17 cellular contexts compared by ENCODE assay signal in genomic region chr2:218855305-218856167, GRCh38. TPM values are rescaled to one million over a fixed set of nuclear protein-coding genes. Genes with fewer than 3 reads are reported as not detected.
"Had no signal": no experiment of that assay in that cellular context is flagged by ENCODE, and none has a peak within 500 bp of the region (broad histone marks: within the 10 kb centered on the region; RNA-seq: fewer than 3 reads in every experiment).

No MANE protein-coding gene starts in this region.

- ATAC-seq: left lobe of liver, pancreas had no signal

- H3K4me3 Mint-ChIP-seq: activated CD4-positive, alpha-beta T cell treated with anti-CD3 and anti-CD28 coated beads, Interleukin-2, amount 10 ng/mL, durations not matched to agents 7 days and 5 days; activated naive CD8-positive, alpha-beta T cell; activated T-cell treated with anti-CD3 and anti-CD28 coated beads, Interleukin-2, amount 50 U/mL, for 24 hours had no signal

- H3K27ac Mint-ChIP-seq: activated CD4-positive, alpha-beta T cell treated with anti-CD3 and anti-CD28 coated beads, Interleukin-2, amount 10 ng/mL, durations not matched to agents 7 days and 5 days; activated naive CD8-positive, alpha-beta T cell; activated T-cell treated with anti-CD3 and anti-CD28 coated beads, Interleukin-2, amount 50 U/mL, for 24 hours had no signal

- H3K9me3 ChIP-seq: breast epithelium, esophagus muscularis mucosa, pancreas, tibial artery had no signal

- H3K36me3 ChIP-seq: breast epithelium, esophagus muscularis mucosa, pancreas, tibial artery had no signal

- H3K9me3 Mint-ChIP-seq: activated CD4-positive, alpha-beta T cell treated with anti-CD3 and anti-CD28 coated beads, Interleukin-2, amount 10 ng/mL, durations not matched to agents 7 days and 5 days; activated T-cell treated with anti-CD3 and anti-CD28 coated beads, Interleukin-2, amount 50 U/mL, for 24 hours had no signal

- DNase-seq: activated CD4-positive, alpha-beta T cell treated with anti-CD3 and anti-CD28 coated beads, Interleukin-2, amount 10 ng/mL, durations not matched to agents 7 days and 5 days; activated CD4-positive, CD25-positive, alpha-beta regulatory T cell; activated gamma-delta T cell; activated T-cell treated with anti-CD3 and anti-CD28 coated beads, Interleukin-2, amount 50 U/mL, for 24 hours; small intestine had no signal

- H3K36me3 Mint-ChIP-seq: activated naive CD8-positive, alpha-beta T cell had no signal

- H3K4me3 ChIP-seq: breast epithelium, esophagus muscularis mucosa, pancreas, tibial artery had no signal

- H3K27ac ChIP-seq: esophagus muscularis mucosa, pancreas, tibial artery had no signal

- H3K4me1 ChIP-seq: breast epithelium had no signal

RNA-seq across cellular contexts. Expression of gene WNT6, which starts 4.1 kb away (rescaled TPM):
- total RNA-seq: activated CD4-positive, alpha-beta T cell treated with anti-CD3 and anti-CD28 coated beads, Interleukin-2, amount 10 ng/mL, durations not matched to agents 7 days and 5 days; chondrocyte; dermis microvascular lymphatic vessel endothelial cell; fibroblast of villous mesenchyme; T-helper 1 cell treated with Interleukin-12 subunit alpha and Interleukin-12 subunit beta and Interleukin-4 antibody, amounts not matched to agents 30 ng/mL and 1 ng/mL, for 36 hours had no signal
- polyA plus RNA-seq: aorta, neural cell had no signal

RNA-seq across cellular contexts. Expression of gene PRKAG3, which starts 23.9 kb away (rescaled TPM):
- total RNA-seq: activated CD4-positive, alpha-beta T cell treated with anti-CD3 and anti-CD28 coated beads, Interleukin-2, amount 10 ng/mL, durations not matched to agents 7 days and 5 days; breast epithelium; chondrocyte; dermis microvascular lymphatic vessel endothelial cell; esophagus muscularis mucosa; fibroblast of villous mesenchyme; left lobe of liver; pancreas; T-helper 1 cell treated with Interleukin-12 subunit alpha and Interleukin-12 subunit beta and Interleukin-4 antibody, amounts not matched to agents 30 ng/mL and 1 ng/mL, for 36 hours had no signal
- polyA plus RNA-seq: neural cell, pancreas, small intestine had no signal

RNA-seq across cellular contexts. Expression of gene WNT10A, which starts 25.1 kb away (rescaled TPM):
- total RNA-seq: aorta, chondrocyte, dermis microvascular lymphatic vessel endothelial cell, fibroblast of villous mesenchyme, left lobe of liver had no signal
- polyA plus RNA-seq: aorta had no signal
